Comparison of ENCODE assay signal across 8 cellular contexts in the genomic region with DNA sequence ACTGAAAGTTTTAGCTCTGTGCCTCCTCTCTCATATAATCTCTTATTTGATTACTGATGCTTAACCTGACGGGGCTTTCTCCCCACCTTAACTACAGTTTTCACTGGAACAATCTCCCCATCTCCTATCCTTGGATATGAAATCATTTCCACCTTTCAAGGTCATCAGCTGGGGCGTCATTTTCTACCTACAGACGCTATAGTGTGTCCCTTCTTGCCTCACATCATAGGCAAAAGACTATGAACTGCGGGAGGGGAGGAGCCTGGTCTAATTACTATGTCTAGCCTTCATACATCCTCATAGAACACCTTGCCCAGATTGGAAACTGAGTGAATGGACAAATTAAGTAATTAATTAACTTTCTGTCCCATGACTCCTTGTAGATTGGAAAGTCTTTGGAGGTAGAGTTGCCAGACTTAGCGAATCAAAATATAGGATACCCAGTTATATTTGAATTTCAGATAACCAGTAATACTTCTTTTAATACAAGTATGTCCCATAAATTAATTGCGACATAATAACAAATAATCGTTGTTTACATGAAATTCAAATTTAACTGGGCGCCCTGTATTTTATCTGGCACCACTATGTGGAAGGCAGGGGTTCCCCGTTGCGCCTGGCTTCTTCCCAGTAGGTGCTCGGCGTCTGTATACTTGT. TPM values are rescaled to one million over a fixed set of nuclear protein-coding genes. Genes with fewer than 3 reads are reported as not detected.
DNase-seq lines count a peak whose midpoint lies in the region; ATAC-seq, FAIRE-seq and TF ChIP-seq lines count a peak whose summit lies in the region.

No MANE protein-coding gene starts in this region.

- H3K36me3 ChIP-seq in left ventricle myocardium inferior (no peaks in the 10 kb centered on the region), small intestine (ENCODE audit: control insufficient read depth in 2 of 2, insufficient read depth in 2 of 2, low read length in 2 of 2) (no peaks in the 10 kb centered on the region)

- 10 to 32% (median 14%) methylated on average over 12 of the region's 12 CpGs for WGBS in small intestine, 3 donors

- no peak for DNase-seq in activated B cell treated with CpG ODN at 0.5 μM for 24 hours
- no peak for DNase-seq in left ventricle myocardium inferior
- DNase-seq in small intestine: peak; percentile 47
- DNase-seq in RCC 7860 (ENCODE audit: low spot score): no peak
- DNase-seq in NCI-H1092 treated with DMSO at 0.1 percent for 48 hours (lab: John Stamatoyannopoulos, UW): no peak
- DNase-seq in Ammon's horn (ENCODE audit: low spot score): no peak

- TF ChIP-seq CTCF in activated B cell treated with CpG ODN at 0.5 μM for 24 hours (IDR thresholded peaks at IDR 0.05) (no peak), left ventricle myocardium inferior (IDR thresholded peaks at IDR 0.05; ENCODE audit: borderline replicate concordance) (no peak)

- H3K9me3 ChIP-seq in left ventricle myocardium inferior (replicated peaks) (no peaks in the 10 kb centered on the region), small intestine (ENCODE audit: control insufficient read depth, low read depth) (no peaks in the 10 kb centered on the region)

- peaks cover 27% of the 10 kb centered on the region for H3K4me1 Mint-ChIP-seq in activated B cell treated with CpG ODN at 0.5 μM for 24 hours

- no peaks in the 10 kb centered on the region for H3K27me3 Mint-ChIP-seq in activated B cell treated with CpG ODN at 0.5 μM for 24 hours

- no peaks in the 10 kb centered on the region for H3K9me3 Mint-ChIP-seq in activated B cell treated with CpG ODN at 0.5 μM for 24 hours

- intact Hi-C loops in activated B cell treated with CpG ODN at 0.5 μM for 24 hours (cut with micrococcal nuclease): loop anchor here (1.0 to 10.0 kb wide), 3 partner anchors 67 to 505 kb away; partner anchors contain the start of genes CXorf38, MED14 and USP9X
- intact Hi-C loops in left ventricle myocardium inferior (cut with micrococcal nuclease): no loop called here

- H3K27me3 ChIP-seq in left ventricle myocardium inferior (ENCODE audit: low read depth) (no peaks in the 10 kb centered on the region), small intestine (ENCODE audit: control insufficient read depth in 2 of 2, insufficient read depth in 2 of 2, low read length in 2 of 2) (no peaks in the 10 kb centered on the region)

- no peak for FAIRE-seq in small intestine (lab: Jason Lieb, UNC)
- no peak for FAIRE-seq in RCC 7860 (lab: Jason Lieb, UNC)

- peaks cover 4% of the 10 kb centered on the region for H3K36me3 Mint-ChIP-seq in activated B cell treated with CpG ODN at 0.5 μM for 24 hours (ENCODE audit: low read depth)

- H3K4me1 ChIP-seq in left ventricle myocardium inferior (peaks cover 24% of the 10 kb centered on the region), small intestine (ENCODE audit: control insufficient read depth in 2 of 2, insufficient read depth in 1 of 2, low read depth in 1 of 2, low read length in 1 of 2) (no peaks in the 10 kb centered on the region)

- POLR2A ChIA-PET in activated B cell treated with CpG ODN at 0.5 μM for 24 hours (lab: Charles Lee): interaction anchor here (0.9 to 2.2 kb wide), 2 partner anchors 9 to 373 kb away, joined by 3 to 12 read pairs; no protein-coding TSS in a partner anchor

- CTCF ChIA-PET in activated B cell treated with CpG ODN at 0.5 μM for 24 hours (lab: Charles Lee): interaction anchor here (1.1 kb wide), 1 partner anchor 36 kb away, joined by 3 read pairs; no protein-coding TSS in a partner anchor

- ATAC-seq in GM18870 (IDR thresholded peaks at IDR 0.05; ENCODE audit: unreplicated experiment) (peak; percentile 34), HG02943 (IDR thresholded peaks at IDR 0.05; ENCODE audit: low read depth, unreplicated experiment) (peak; percentile 39), activated B cell treated with CpG ODN at 0.5 μM for 24 hours (ENCODE audit: low read depth) (peak; percentile 56)

- H3K4me3 Mint-ChIP-seq in activated B cell treated with CpG ODN at 0.5 μM for 24 hours: peak overlapping the region; percentile 92

- peak overlapping the region; percentile 87 for H3K4me3 ChIP-seq in left ventricle myocardium inferior
- H3K4me3 ChIP-seq in small intestine (ENCODE audit: low read depth in 1 of 2, low read length in 2 of 2): peak overlapping the region; percentile 52 to 64

- peak overlapping the region; percentile 89 for H3K27ac ChIP-seq in left ventricle myocardium inferior (replicated peaks)
- H3K27ac ChIP-seq in small intestine (ENCODE audit: low read depth in 1 of 2, low read length in 1 of 2): peak overlapping the region; percentile 60 to 97

- H3K27ac Mint-ChIP-seq in activated B cell treated with CpG ODN at 0.5 μM for 24 hours: peak overlapping the region; percentile 94

RNA-seq across cellular contexts. Expression of gene ATP6AP2, which starts 0.8 kb away (rescaled TPM):
- total RNA-seq in activated B cell treated with CpG ODN at 0.5 μM for 24 hours (48.6 and 53.8 TPM in 2 replicates), left ventricle myocardium inferior (42.5 TPM)
- polyA plus RNA-seq in small intestine: 10 to 100 TPM; 13.0 to 58.7 (median 19.5) TPM

RNA-seq across cellular contexts. Expression of gene MPC1L, which starts 43.2 kb away (rescaled TPM):
- total RNA-seq in activated B cell treated with CpG ODN at 0.5 μM for 24 hours (not detected in 2 replicates), left ventricle myocardium inferior (not detected)
- not detected for polyA plus RNA-seq in small intestine
